Comparison of ENCODE assay signal across 11 cellular contexts in the genomic region with DNA sequence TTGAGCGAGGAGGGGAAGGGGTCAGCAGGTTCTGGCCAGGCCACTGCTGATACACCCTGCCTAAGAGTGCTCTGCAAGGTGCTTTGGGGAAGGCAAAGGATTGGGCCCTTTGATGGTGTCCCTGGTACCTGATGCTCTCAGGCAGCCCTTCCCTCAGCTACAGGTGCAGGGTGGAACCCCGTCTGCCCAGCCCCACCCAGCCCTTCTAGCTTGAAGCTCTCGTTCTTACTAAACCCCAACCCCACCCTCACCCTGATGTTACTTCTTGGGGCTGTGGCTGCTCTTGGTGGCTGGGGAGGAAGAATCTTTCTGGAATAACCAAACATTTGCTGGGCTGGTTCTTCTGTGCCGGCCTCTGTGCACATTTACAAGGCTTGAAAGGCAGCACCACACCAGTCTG. TPM values are rescaled to one million over a fixed set of nuclear protein-coding genes. Genes with fewer than 3 reads are reported as not detected.
DNase-seq lines count a peak whose midpoint lies in the region; ATAC-seq and TF ChIP-seq lines count a peak whose summit lies in the region.
"Had no signal": no experiment of that assay in that cellular context is flagged by ENCODE, and none has a peak within 500 bp of the region (broad histone marks: within the 10 kb centered on the region; RNA-seq: fewer than 3 reads in every experiment).

No MANE protein-coding gene starts in this region.

- peaks cover 18% of the 10 kb centered on the region for H3K36me3 ChIP-seq in CD4-positive, alpha-beta memory T cell (ENCODE audit: insufficient read depth, low read length)
- H3K36me3 ChIP-seq in Peyer's patch = peaks cover 0 to 2% (median 0%) of the 10 kb centered on the region in 3 donors

- H3K27ac Mint-ChIP-seq in CD4-positive, alpha-beta memory T cell = peak overlapping the region; percentile 87 to 96 (median 94)
- peak overlapping the region; percentile 94 to 95 for H3K27ac Mint-ChIP-seq in effector memory CD8-positive, alpha-beta T cell
- peak overlapping the region; percentile 88 for H3K27ac Mint-ChIP-seq in osteocyte (ENCODE audit: unreplicated experiment)

- no peak for DNase-seq in CD4-positive, alpha-beta memory T cell
- DNase-seq in Peyer's patch (no peak), osteocyte (ENCODE audit: extremely low spot score, unreplicated experiment) (no peak), left colon (no peak)
- no peak for DNase-seq in effector memory CD8-positive, alpha-beta T cell
- DNase-seq: amniotic stem cell, HCEC 1CT, SHP77 had no signal

- TF ChIP-seq POLR2A in Peyer's patch (IDR thresholded peaks at IDR 0.05) = no peak

- H3K9me3 ChIP-seq in CD4-positive, alpha-beta memory T cell (ENCODE audit: control insufficient read depth in 1 of 2, low read length in 2 of 2) = no peaks in the 10 kb centered on the region
- no peaks in the 10 kb centered on the region for H3K9me3 ChIP-seq in Peyer's patch

- no peak for ATAC-seq in effector memory CD8-positive, alpha-beta T cell (replicated peaks)
- no peak for ATAC-seq in GM21367 (IDR thresholded peaks at IDR 0.05; ENCODE audit: unreplicated experiment)
- ATAC-seq in HG02759 (IDR thresholded peaks at IDR 0.05; ENCODE audit: unreplicated experiment) = no peak
- no peak for ATAC-seq in left colon
- no peak for ATAC-seq in GM18511 (IDR thresholded peaks at IDR 0.05; ENCODE audit: unreplicated experiment)

- no peak for TF ChIP-seq CTCF in Peyer's patch (IDR thresholded peaks at IDR 0.05)
- TF ChIP-seq CTCF in osteocyte (IDR thresholded peaks at IDR 0.05) = no peak

- CTCF ChIA-PET in CD4-positive, alpha-beta memory T cell (lab: Charles Lee; ENCODE audit: partially characterized antibody) = interaction anchor here (4.1 to 10.2 kb wide), 2 partner anchors 15 to 49 kb away, joined by 29 to 127 read pairs; no protein-coding TSS in a partner anchor

- H3K4me1 Mint-ChIP-seq in CD4-positive, alpha-beta memory T cell = peaks cover 47 to 95% (median 74%) of the 10 kb centered on the region in 4 donors
- H3K4me1 Mint-ChIP-seq in effector memory CD8-positive, alpha-beta T cell (ENCODE audit: low read depth in 2 of 2) = peaks cover 77 to 81% of the 10 kb centered on the region in 2 donors
- H3K4me1 Mint-ChIP-seq in osteocyte (ENCODE audit: unreplicated experiment) = peaks cover 78% of the 10 kb centered on the region

- no peaks in the 10 kb centered on the region for H3K27me3 ChIP-seq in CD4-positive, alpha-beta memory T cell (ENCODE audit: insufficient read depth, low read length)
- no peaks in the 10 kb centered on the region for H3K27me3 ChIP-seq in Peyer's patch

- no peaks in the 10 kb centered on the region for H3K27me3 Mint-ChIP-seq in CD4-positive, alpha-beta memory T cell
- H3K27me3 Mint-ChIP-seq in effector memory CD8-positive, alpha-beta T cell = no peaks in the 10 kb centered on the region
- H3K27me3 Mint-ChIP-seq in osteocyte (ENCODE audit: unreplicated experiment) = no peaks in the 10 kb centered on the region

- peaks cover 0 to 45% of the 10 kb centered on the region in 2 donors for H3K36me3 Mint-ChIP-seq in CD4-positive, alpha-beta memory T cell
- H3K36me3 Mint-ChIP-seq in effector memory CD8-positive, alpha-beta T cell (ENCODE audit: insufficient read depth) = peaks cover 55% of the 10 kb centered on the region
- no peaks in the 10 kb centered on the region for H3K36me3 Mint-ChIP-seq in osteocyte (ENCODE audit: unreplicated experiment)

- no peak overlapping the region for H3K4me3 ChIP-seq in CD4-positive, alpha-beta memory T cell (ENCODE audit: low read length in 2 of 2)
- H3K4me3 ChIP-seq in Peyer's patch = peak overlapping the region in 2 of 4 donors; percentile 6 to 19

- intact Hi-C loops in CD4-positive, alpha-beta memory T cell (cut with micrococcal nuclease) = no loop called here
- intact Hi-C loops in left colon (cut with DNase I, micrococcal nuclease) = no loop called here

- H3K4me1 ChIP-seq in CD4-positive, alpha-beta memory T cell (ENCODE audit: insufficient read depth, low read length) = peaks cover 90% of the 10 kb centered on the region
- peaks cover 7 to 91% (median 80%) of the 10 kb centered on the region in 4 donors for H3K4me1 ChIP-seq in Peyer's patch

- no peaks in the 10 kb centered on the region for H3K9me3 Mint-ChIP-seq in CD4-positive, alpha-beta memory T cell
- no peaks in the 10 kb centered on the region for H3K9me3 Mint-ChIP-seq in effector memory CD8-positive, alpha-beta T cell
- H3K9me3 Mint-ChIP-seq in osteocyte (ENCODE audit: unreplicated experiment) = no peaks in the 10 kb centered on the region

- peak overlapping the region; percentile 76 for H3K27ac ChIP-seq in CD4-positive, alpha-beta memory T cell (ENCODE audit: low read depth, low read length)
- peak overlapping the region; percentile 66 to 95 (median 72) for H3K27ac ChIP-seq in Peyer's patch

- POLR2A ChIA-PET in CD4-positive, alpha-beta memory T cell (lab: Charles Lee; ENCODE audit: partially characterized antibody) = interaction anchor here (0.7 to 11.2 kb wide), 5 partner anchors 14 to 94 kb away, joined by 3 to 150 read pairs (median 4); partner anchors contain the start of genes IFRD2 and TUSC2

- H3K4me3 Mint-ChIP-seq in CD4-positive, alpha-beta memory T cell = peak overlapping the region in 7 of 8 donors; percentile 71 to 84 (median 76)
- peak overlapping the region; percentile 86 to 100 for H3K4me3 Mint-ChIP-seq in effector memory CD8-positive, alpha-beta T cell
- no peak overlapping the region for H3K4me3 Mint-ChIP-seq in osteocyte (ENCODE audit: unreplicated experiment)

RNA-seq across cellular contexts. Expression of gene GNAI2, which starts 6.4 kb away (rescaled TPM):
- total RNA-seq in CD4-positive, alpha-beta memory T cell = 100 to 1,000 TPM; 292 to 300 TPM
- polyA plus RNA-seq in CD4-positive, alpha-beta memory T cell = 100 to 1,000 TPM; 532 to 615 TPM
- 100 to 1,000 TPM in 2 of 4 donors, 10 to 100 TPM in 2; 71.8 to 178 (median 98.4) TPM for total RNA-seq in Peyer's patch
- 340 and 357 TPM in 2 replicates for total RNA-seq in osteocyte
- total RNA-seq in left colon = 10 to 100 TPM; 46.1 to 81.3 TPM

RNA-seq across cellular contexts. Expression of gene SEMA3B, which starts 26.6 kb away (rescaled TPM):
- total RNA-seq in CD4-positive, alpha-beta memory T cell = under 1 TPM; 0.50 to 0.87 TPM
- polyA plus RNA-seq in CD4-positive, alpha-beta memory T cell = not detected
- total RNA-seq in Peyer's patch = 100 to 1,000 TPM in 3 of 4 donors, 10 to 100 TPM in 1; 56.1 to 367 (median 267) TPM
- total RNA-seq in osteocyte = 5.5 and 8.1 TPM in 2 replicates
- total RNA-seq in left colon = 100 to 1,000 TPM in 1 of 2 donors, 10 to 100 TPM in 1; 56.8 to 116 TPM

RNA-seq across cellular contexts. Expression of gene LSMEM2, which starts 36.5 kb away (rescaled TPM):
- not detected for total RNA-seq in CD4-positive, alpha-beta memory T cell
- under 1 TPM in 1 of 2 donors, not detected in 1; 0.20 TPM for polyA plus RNA-seq in CD4-positive, alpha-beta memory T cell
- total RNA-seq in Peyer's patch = not detected
- total RNA-seq in osteocyte = not detected in 2 replicates
- total RNA-seq in left colon = not detected

RNA-seq across cellular contexts. Expression of gene SLC38A3, which starts 37.3 kb away (rescaled TPM):
- total RNA-seq in CD4-positive, alpha-beta memory T cell = not detected
- polyA plus RNA-seq in CD4-positive, alpha-beta memory T cell = not detected
- total RNA-seq in Peyer's patch (1 to 10 TPM in 1 of 4 donors, not detected in 3; 1.3 TPM), osteocyte (3.9 and 4.5 TPM in 2 replicates), left colon (not detected)

RNA-seq across cellular contexts. Expression of gene IFRD2, which starts 49.9 kb away (rescaled TPM):
- 10 to 100 TPM; 58.6 to 65.3 TPM for total RNA-seq in CD4-positive, alpha-beta memory T cell
- polyA plus RNA-seq in CD4-positive, alpha-beta memory T cell = 10 to 100 TPM; 62.0 to 84.7 TPM
- total RNA-seq in Peyer's patch (100 to 1,000 TPM in 3 of 4 donors, 10 to 100 TPM in 1; 75.5 to 205 (median 140) TPM), osteocyte (43.3 and 54.2 TPM in 2 replicates), left colon (10 to 100 TPM; 48.8 to 68.6 TPM)
